ENCODE assay signal across 8 cellular contexts in the genomic region with DNA sequence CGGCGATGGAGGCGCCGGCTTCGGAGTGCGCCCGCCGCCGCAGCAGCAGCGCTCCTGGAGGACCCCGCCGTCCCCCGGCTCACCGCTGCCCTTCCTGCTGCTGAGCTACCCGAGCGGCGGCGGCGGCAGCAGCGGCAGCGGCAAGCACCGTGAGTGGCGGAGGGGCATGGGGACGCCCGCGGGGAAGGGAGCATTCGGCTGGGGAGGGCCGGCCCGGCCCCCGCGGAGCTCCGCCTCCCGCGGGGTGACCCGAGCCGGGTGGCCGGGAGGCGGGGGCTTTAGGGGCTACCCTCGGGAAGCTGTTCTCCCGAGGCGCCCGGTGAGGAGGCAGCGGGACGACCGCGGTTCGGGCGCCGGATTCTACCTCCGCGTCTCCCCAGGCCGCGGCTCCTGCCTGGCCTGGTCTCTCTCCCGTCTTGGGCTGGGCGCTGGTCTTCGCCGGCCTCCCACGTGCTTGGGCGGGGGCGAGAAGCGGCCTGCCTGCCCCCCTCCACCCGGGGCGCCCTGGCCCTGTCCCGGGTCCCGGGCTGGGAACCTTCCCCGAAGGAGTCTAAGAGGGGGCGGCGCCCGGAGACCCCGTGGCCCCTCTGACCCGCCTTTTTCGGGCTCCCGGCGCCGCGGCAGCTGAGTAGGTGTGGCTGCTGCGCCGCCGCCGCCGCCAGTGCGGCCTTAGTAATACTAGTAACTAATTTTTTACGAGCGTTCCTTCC. TPM values are rescaled to one million over a fixed set of nuclear protein-coding genes. Genes with fewer than 3 reads are reported as not detected.
DNase-seq lines count a peak whose midpoint lies in the region; ATAC-seq, FAIRE-seq and TF ChIP-seq lines count a peak whose summit lies in the region.

No MANE protein-coding gene starts in this region.

- peak; percentile 18 for TF ChIP-seq CTCF in GM10248 (IDR thresholded peaks at IDR 0.05; ENCODE audit: control extremely low read depth, extremely low read depth, low read depth, missing control alignments)
- TF ChIP-seq CTCF in adrenal gland (IDR thresholded peaks at IDR 0.05), result no peak
- no peak for TF ChIP-seq CTCF in progenitor cell of endocrine pancreas (IDR thresholded peaks at IDR 0.05; ENCODE audit: unreplicated experiment)

- intact Hi-C loops in adrenal gland (cut with DNase I) (loop anchor here in 1 of 2 donors (10.0 kb wide), 1 partner anchor 120 kb away; no protein-coding TSS in a partner anchor), left cardiac atrium (cut with DNase I) (no loop called here), aorta (cut with DNase I) (loop anchor here (2.0 to 10.0 kb wide), 3 partner anchors 16 to 130 kb away; partner anchors contain the start of genes GRSF1 (in 1 of the 2) and UTP3 (in 1 of the 2))

- no peaks in the 10 kb centered on the region for H3K36me3 ChIP-seq in adrenal gland (replicated peaks in 1 of 2)
- no peaks in the 10 kb centered on the region for H3K36me3 ChIP-seq in aorta (ENCODE audit: control insufficient read depth in 1 of 2, insufficient read depth in 2 of 2, low read length in 1 of 2)

- DNase-seq in GM10248 (ENCODE audit: extremely low spot score) (peak; percentile 82), H54 (ENCODE audit: insufficient read length, low spot score) (no peak), Kasumi-1 (lab: John Stamatoyannopoulos, UW) (peak; percentile 68 to 70), SW480 (ENCODE audit: low spot score) (peak; percentile 67), adrenal gland (peak; percentile 66 to 80 (median 72)), left cardiac atrium (peak; percentile 83), progenitor cell of endocrine pancreas (ENCODE audit: low spot score, unreplicated experiment) (peak; percentile 65), aorta (peak; percentile 85 to 91)

- H3K36me3 Mint-ChIP-seq in progenitor cell of endocrine pancreas (ENCODE audit: insufficient read depth), result no peaks in the 10 kb centered on the region

- POLR2A ChIA-PET in GM10248 (lab: Yijun Ruan, JAX), result interaction anchor here (1.2 kb wide), 1 partner anchor 49 kb away, joined by 4 read pairs; no protein-coding TSS in a partner anchor

- ATAC-seq in left cardiac atrium (peak; percentile 81 to 85), aorta (ENCODE audit: low FRiP score) (peak; percentile 89)

- peak; percentile 31; the same call in 1 of the 2 replicates for TF ChIP-seq POLR2A in H54 (IDR thresholded peaks at IDR 0.05; ENCODE audit: low read depth, low read length)
- peak in 1 of 2 donors; percentile 68 for TF ChIP-seq POLR2A in adrenal gland (IDR thresholded peaks at IDR 0.05)

- H3K4me3 Mint-ChIP-seq in progenitor cell of endocrine pancreas (ENCODE audit: low read depth), result peak overlapping the region; percentile 93

- 0 to 1% (median 0%) methylated on average over 19 to 84 of the region's 84 CpGs for WGBS in adrenal gland, 4 donors
- 0 to 1% methylated on average over 58 to 84 of the region's 84 CpGs for WGBS in aorta, 2 donors

- no peaks in the 10 kb centered on the region for H3K27me3 Mint-ChIP-seq in progenitor cell of endocrine pancreas

- H3K4me3 ChIP-seq in adrenal gland (peak overlapping the region; percentile 47 to 98 (median 90)), aorta (ENCODE audit: low read length in 2 of 2) (peak overlapping the region; percentile 91 to 92)

- H3K27ac ChIP-seq in adrenal gland (peak overlapping the region; percentile 91 to 98 (median 97)), aorta (ENCODE audit: low read depth in 1 of 2, low read length in 2 of 2) (peak overlapping the region; percentile 80 to 84)

- peaks cover 26% of the 10 kb centered on the region for H3K4me1 Mint-ChIP-seq in progenitor cell of endocrine pancreas (ENCODE audit: low read depth)

- H3K9me3 Mint-ChIP-seq in progenitor cell of endocrine pancreas (ENCODE audit: low read depth), result no peaks in the 10 kb centered on the region

- CTCF ChIA-PET in GM10248 (lab: Yijun Ruan, JAX), result interaction anchor here (1.0 to 4.0 kb wide), 18 partner anchors 9 to 305 kb away, joined by 3 to 47 read pairs (median 4); partner anchors contain the start of genes RUFY3 and UTP3

- peaks cover 11 to 35% of the 10 kb centered on the region in 2 donors for H3K4me1 ChIP-seq in adrenal gland (replicated peaks in 1 of 2)
- H3K4me1 ChIP-seq in aorta (ENCODE audit: control insufficient read depth in 1 of 2, insufficient read depth in 2 of 2, low read length in 2 of 2), result peaks cover 5 to 7% of the 10 kb centered on the region in 2 donors

- no peak for FAIRE-seq in H54 (lab: Jason Lieb, UNC)

- H3K9me3 ChIP-seq in adrenal gland (replicated peaks in 1 of 3) (no peaks in the 10 kb centered on the region), aorta (ENCODE audit: control insufficient read depth, low read length) (no peaks in the 10 kb centered on the region)

- H3K27ac Mint-ChIP-seq in progenitor cell of endocrine pancreas, result peak overlapping the region; percentile 91

- H3K27me3 ChIP-seq in adrenal gland (no peaks in the 10 kb centered on the region), aorta (ENCODE audit: control insufficient read depth in 1 of 2, insufficient read depth in 2 of 2, low read length in 1 of 2) (no peaks in the 10 kb centered on the region)

RNA-seq across cellular contexts. Expression of gene RUFY3, which starts 16.5 kb away (rescaled TPM):
- total RNA-seq in adrenal gland (100 to 1,000 TPM in 1 of 8 donors, 10 to 100 TPM in 7; 41.8 to 116 (median 85.4) TPM), left cardiac atrium (10 to 100 TPM; 23.5 to 27.7 TPM), progenitor cell of endocrine pancreas (103 TPM in 2 replicates), aorta (10 to 100 TPM; 48.5 to 96.9 TPM)
- polyA plus RNA-seq in adrenal gland (100 to 1,000 TPM in 1 of 3 donors, 10 to 100 TPM in 2; 44.8 to 118 (median 67.7) TPM), aorta (10 to 100 TPM in 1 of 2 donors, 1 to 10 TPM in 1; 7.4 to 35.7 TPM)

RNA-seq across cellular contexts. Expression of gene UTP3, which starts 17.0 kb away (rescaled TPM):
- 10 to 100 TPM; 14.9 to 39.3 (median 27.9) TPM for total RNA-seq in adrenal gland
- 10 to 100 TPM; 31.9 to 51.1 (median 34.0) TPM for polyA plus RNA-seq in adrenal gland
- total RNA-seq in left cardiac atrium, result 10 to 100 TPM; 17.6 to 24.0 TPM
- total RNA-seq in progenitor cell of endocrine pancreas, result 25.5 and 27.7 TPM in 2 replicates
- 10 to 100 TPM; 22.0 to 25.0 TPM for total RNA-seq in aorta
- 10 to 100 TPM; 17.6 to 22.9 TPM for polyA plus RNA-seq in aorta

RNA-seq across cellular contexts. Expression of gene JCHAIN, which starts 39.0 kb away (rescaled TPM):
- total RNA-seq in adrenal gland (10 to 100 TPM in 1 of 8 donors, 1 to 10 TPM in 5, under 1 TPM in 1, not detected in 1; 0.97 to 24.9 (median 1.9) TPM), left cardiac atrium (10 to 100 TPM in 1 of 2 donors, 1 to 10 TPM in 1; 9.0 to 12.0 TPM), progenitor cell of endocrine pancreas (not detected in 2 replicates), aorta (10 to 100 TPM in 1 of 2 donors, 1 to 10 TPM in 1; 8.0 to 33.8 TPM)
- polyA plus RNA-seq in adrenal gland (100 to 1,000 TPM in 1 of 3 donors, 1 to 10 TPM in 1, under 1 TPM in 1; 0.98 to 124 (median 8.3) TPM), aorta (10 to 100 TPM in 1 of 2 donors, 1 to 10 TPM in 1; 2.7 to 23.3 TPM)

Comparison
In these comparisons a context has a peak if more than half of its experiments do, and no peak if none do; other contexts are left out.
1. intact Hi-C loops: an anchor here in aorta (2.0 to 10.0 kb wide); none called in left cardiac atrium.